8 cellular contexts compared by ENCODE assay signal in the genomic region with DNA sequence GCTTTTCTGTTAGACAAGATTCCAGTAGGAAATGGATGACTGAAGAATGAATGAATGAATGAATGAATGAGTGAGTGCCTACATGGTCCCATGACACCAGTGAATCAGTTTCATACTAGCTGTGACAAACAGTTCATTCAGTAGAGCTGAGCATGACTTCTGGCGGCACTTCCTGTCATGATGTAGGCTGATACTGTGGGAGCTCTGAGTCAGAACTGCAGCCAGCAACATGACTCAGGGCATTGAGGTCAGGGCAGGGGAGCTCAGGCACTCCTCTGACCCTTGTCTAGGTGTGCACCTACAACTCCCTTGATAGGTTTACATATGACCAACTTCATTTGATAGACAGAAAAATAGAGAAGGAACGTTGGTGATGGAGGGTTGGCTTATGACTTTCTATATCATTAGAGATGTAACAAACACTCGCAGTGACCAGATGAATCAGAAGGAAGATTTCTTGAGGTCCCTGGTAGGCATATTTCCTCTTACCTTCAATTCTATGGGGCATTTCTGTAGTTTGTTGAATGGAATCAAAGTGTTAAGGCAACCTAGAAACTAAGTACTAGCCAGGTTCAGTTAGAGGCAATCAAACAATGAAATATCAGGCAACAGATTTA.
DNase-seq lines count a peak whose midpoint lies in the region; ATAC-seq and TF ChIP-seq lines count a peak whose summit lies in the region.

No MANE protein-coding gene starts in this region.

- no peak for TF ChIP-seq POLR2A in GM18505 (IDR thresholded peaks at IDR 0.05; ENCODE audit: borderline replicate concordance, extremely low read depth, insufficient read depth, insufficient read length)

- peak; percentile 99 for ATAC-seq in GM18505 (IDR thresholded peaks at IDR 0.05; ENCODE audit: unreplicated experiment)
- peak; percentile 98 for ATAC-seq in HG02678 (IDR thresholded peaks at IDR 0.05; ENCODE audit: unreplicated experiment)
- peak; percentile 77 for ATAC-seq in left ventricle myocardium superior

- H3K36me3 ChIP-seq in OCI-LY3 (replicated peaks; ENCODE audit: low read depth, low read length), result no peaks in the 10 kb centered on the region

- peak overlapping the region; percentile 35 for H2AFZ ChIP-seq in OCI-LY3 (ENCODE audit: low read depth, low read length)

- peak overlapping the region; percentile 31 for H3K4me2 ChIP-seq in OCI-LY3 (ENCODE audit: low read length)

- no peak overlapping the region for H3K4me3 Mint-ChIP-seq in activated T-helper 1 cell treated with anti-CD3 and anti-CD28 coated beads, Interleukin-12 subunit alpha, Interleukin-12 subunit beta, Interleukin-2, Interleukin-4 antibody, amounts not matched to agents 30 ng/mL and 10 ng/mL and 1 ng/mL, durations not matched to agents 14 hours and 24 hours and 36 hours

- H4K20me1 ChIP-seq in OCI-LY3 (ENCODE audit: insufficient read depth, low read length), result no peaks in the 10 kb centered on the region

- TF ChIP-seq CTCF in OCI-LY3 (IDR thresholded peaks at IDR 0.05; ENCODE audit: low read depth, low read length), result no peak

- H3K9ac ChIP-seq in OCI-LY3 (ENCODE audit: low read length), result no peak overlapping the region

- peaks cover 19% of the 10 kb centered on the region for H3K4me1 ChIP-seq in OCI-LY3 (ENCODE audit: low read length)

- H3K27me3 ChIP-seq in OCI-LY3 (ENCODE audit: low read depth, low read length), result no peaks in the 10 kb centered on the region

- no peak overlapping the region for H3K27ac ChIP-seq in OCI-LY3 (ENCODE audit: low read length)

- no peaks in the 10 kb centered on the region for H3K9me3 Mint-ChIP-seq in activated T-helper 1 cell treated with anti-CD3 and anti-CD28 coated beads, Interleukin-12 subunit alpha, Interleukin-12 subunit beta, Interleukin-2, Interleukin-4 antibody, amounts not matched to agents 30 ng/mL and 10 ng/mL and 1 ng/mL, durations not matched to agents 14 hours and 24 hours and 36 hours

- peak overlapping the region; percentile 7 for H3K27ac Mint-ChIP-seq in activated T-helper 1 cell treated with anti-CD3 and anti-CD28 coated beads, Interleukin-12 subunit alpha, Interleukin-12 subunit beta, Interleukin-2, Interleukin-4 antibody, amounts not matched to agents 30 ng/mL and 10 ng/mL and 1 ng/mL, durations not matched to agents 14 hours and 24 hours and 36 hours

- peaks cover 10% of the 10 kb centered on the region for H3K4me1 Mint-ChIP-seq in activated T-helper 1 cell treated with anti-CD3 and anti-CD28 coated beads, Interleukin-12 subunit alpha, Interleukin-12 subunit beta, Interleukin-2, Interleukin-4 antibody, amounts not matched to agents 30 ng/mL and 10 ng/mL and 1 ng/mL, durations not matched to agents 14 hours and 24 hours and 36 hours (ENCODE audit: low read depth)

- DNase-seq in activated T-helper 1 cell treated with anti-CD3 and anti-CD28 coated beads, Interleukin-12 subunit alpha, Interleukin-12 subunit beta, Interleukin-2, Interleukin-4 antibody, amounts not matched to agents 30 ng/mL and 10 ng/mL and 1 ng/mL, durations not matched to agents 14 hours and 24 hours and 36 hours (ENCODE audit: low spot score), result peak; percentile 64
- DNase-seq in left ventricle myocardium superior (no peak), DMS79 (lab: John Stamatoyannopoulos, UW) (no peak), NCI-H2029 treated with DMSO at 0.1 percent for 48 hours (lab: John Stamatoyannopoulos, UW) (no peak)
- DNase-seq in stimulated activated CD4-positive, alpha-beta T cell treated with anti-CD3 and anti-CD28 coated beads, Interleukin-4, amount 100 ng/mL, for 48 hours (ENCODE audit: low read depth in 2 of 2), result peak; percentile 48 to 66

- H3K36me3 Mint-ChIP-seq in activated T-helper 1 cell treated with anti-CD3 and anti-CD28 coated beads, Interleukin-12 subunit alpha, Interleukin-12 subunit beta, Interleukin-2, Interleukin-4 antibody, amounts not matched to agents 30 ng/mL and 10 ng/mL and 1 ng/mL, durations not matched to agents 14 hours and 24 hours and 36 hours (ENCODE audit: low read depth), result no peaks in the 10 kb centered on the region

- no peaks in the 10 kb centered on the region for H3K9me3 ChIP-seq in OCI-LY3 (ENCODE audit: insufficient read depth, low read length)

- no peaks in the 10 kb centered on the region for H3K79me2 ChIP-seq in OCI-LY3 (ENCODE audit: low read length)

- H3K4me3 ChIP-seq in OCI-LY3 (ENCODE audit: low read length), result no peak overlapping the region

- peaks cover 3% of the 10 kb centered on the region for H3K27me3 Mint-ChIP-seq in activated T-helper 1 cell treated with anti-CD3 and anti-CD28 coated beads, Interleukin-12 subunit alpha, Interleukin-12 subunit beta, Interleukin-2, Interleukin-4 antibody, amounts not matched to agents 30 ng/mL and 10 ng/mL and 1 ng/mL, durations not matched to agents 14 hours and 24 hours and 36 hours (ENCODE audit: insufficient read depth)

- intact Hi-C loops in activated T-helper 1 cell treated with anti-CD3 and anti-CD28 coated beads, Interleukin-12 subunit alpha, Interleukin-12 subunit beta, Interleukin-2, Interleukin-4 antibody, amounts not matched to agents 30 ng/mL and 10 ng/mL and 1 ng/mL, durations not matched to agents 14 hours and 24 hours and 36 hours (cut with micrococcal nuclease), result loop anchor here (1.0 to 10.0 kb wide), 7 partner anchors 11 to 731 kb away; a partner anchor contains a TSS
- intact Hi-C loops in left ventricle myocardium superior (cut with micrococcal nuclease), result loop anchor here (5.0 kb wide), 1 partner anchor 314 kb away; no protein-coding TSS in a partner anchor

Comparison
In these comparisons a context has a peak if more than half of its experiments do, and no peak if none do; other contexts are left out.
1. DNase-seq: peak in activated T-helper 1 cell treated with anti-CD3 and anti-CD28 coated beads, Interleukin-12 subunit alpha, Interleukin-12 subunit beta, Interleukin-2, Interleukin-4 antibody, amounts not matched to agents 30 ng/mL and 10 ng/mL and 1 ng/mL, durations not matched to agents 14 hours and 24 hours and 36 hours (single experiment) and stimulated activated CD4-positive, alpha-beta T cell treated with anti-CD3 and anti-CD28 coated beads, Interleukin-4, amount 100 ng/mL, for 48 hours (2 of 2); none in left ventricle myocardium superior (single experiment), DMS79 (single experiment) and NCI-H2029 treated with DMSO at 0.1 percent for 48 hours (single experiment).
2. Peak in every context shown above with its lines, with median percentiles within 50 percentile points of each other: ATAC-seq.